ENCODE assay signal across 8 cellular contexts in the genomic region with DNA sequence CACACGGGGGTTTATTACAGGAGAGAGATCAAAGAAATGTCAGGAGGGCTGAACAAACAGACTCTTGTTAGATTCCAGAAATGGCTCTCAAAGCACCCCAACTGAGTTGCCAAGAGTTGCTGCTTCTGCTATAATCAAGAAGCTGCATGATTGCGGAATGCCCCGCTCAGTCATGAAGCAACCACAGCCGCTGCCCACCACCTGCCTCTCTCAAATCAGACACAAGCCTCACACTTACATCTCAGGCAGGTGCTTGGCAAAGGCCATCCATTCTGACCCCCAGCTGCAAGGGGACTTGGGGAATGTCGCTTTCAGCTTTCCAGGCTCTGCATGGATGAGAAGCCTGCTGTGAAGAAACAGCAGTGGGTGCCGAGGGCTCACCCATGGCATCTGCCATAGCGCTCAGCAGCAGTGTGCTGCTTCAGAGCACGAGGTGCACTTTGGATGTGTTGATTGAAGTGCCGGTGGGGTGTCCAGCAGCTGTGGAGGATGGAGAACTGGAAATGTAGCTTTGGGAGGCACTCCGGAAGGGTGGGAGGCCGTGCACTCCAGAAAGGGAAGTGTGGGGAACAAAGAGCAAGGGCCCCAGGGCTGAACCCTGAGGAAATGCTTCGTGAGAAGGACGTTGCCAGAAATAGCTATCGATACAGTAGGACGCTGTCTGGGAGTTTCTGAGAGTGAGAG. TPM values are rescaled to one million over a fixed set of nuclear protein-coding genes. Genes with fewer than 3 reads are reported as not detected.
A peak's percentile ranks its signal among the peaks of the same experiment; 100 is the strongest.
DNase-seq lines count a peak whose midpoint lies in the region; ATAC-seq and TF ChIP-seq lines count a peak whose summit lies in the region.

No MANE protein-coding gene starts in this region.

- peak overlapping the region; percentile 90 for H3K27ac ChIP-seq in left ventricle myocardium inferior (replicated peaks)

- H3K9me3 Mint-ChIP-seq in stimulated activated naive CD8-positive, alpha-beta T cell treated with anti-CD3 and anti-CD28 coated beads, Interleukin-15, amount 100 ng/mL, for 72 hours = no peaks in the 10 kb centered on the region

- peak overlapping the region; percentile 21 to 44 for H3K4me3 Mint-ChIP-seq in stimulated activated naive CD8-positive, alpha-beta T cell treated with anti-CD3 and anti-CD28 coated beads, Interleukin-15, amount 100 ng/mL, for 72 hours

- H3K4me1 Mint-ChIP-seq in stimulated activated naive CD8-positive, alpha-beta T cell treated with anti-CD3 and anti-CD28 coated beads, Interleukin-15, amount 100 ng/mL, for 72 hours = peaks cover 35% of the 10 kb centered on the region

- H3K36me3 ChIP-seq in left ventricle myocardium inferior = no peaks in the 10 kb centered on the region

- DNase-seq in NCI-H748 (lab: John Stamatoyannopoulos, UW; ENCODE audit: unreplicated experiment) (peak; percentile 43), NCI-H748 treated with DMSO at 0.1 percent for 48 hours (lab: John Stamatoyannopoulos, UW) (no peak), RPMI8226 (peak; percentile 49), left ventricle myocardium inferior (peak; percentile 64), HuH-7 (ENCODE audit: low spot score) (no peak), T-helper 1 cell (no peak)
- no peak for DNase-seq in stimulated activated naive CD8-positive, alpha-beta T cell treated with anti-CD3 and anti-CD28 coated beads, Interleukin-15, amount 100 ng/mL, for 72 hours

- peaks cover 50% of the 10 kb centered on the region for H3K4me1 ChIP-seq in left ventricle myocardium inferior

- H3K27me3 Mint-ChIP-seq in stimulated activated naive CD8-positive, alpha-beta T cell treated with anti-CD3 and anti-CD28 coated beads, Interleukin-15, amount 100 ng/mL, for 72 hours = no peaks in the 10 kb centered on the region

- H3K9me3 ChIP-seq in left ventricle myocardium inferior (replicated peaks) = no peaks in the 10 kb centered on the region

- TF ChIP-seq CTCF in left ventricle myocardium inferior (IDR thresholded peaks at IDR 0.05; ENCODE audit: borderline replicate concordance) = no peak

- peak overlapping the region; percentile 55 for H3K4me3 ChIP-seq in left ventricle myocardium inferior

- intact Hi-C loops in left ventricle myocardium inferior (cut with micrococcal nuclease) = no loop called here

- H3K27me3 ChIP-seq in left ventricle myocardium inferior (ENCODE audit: low read depth) = peaks cover 5% of the 10 kb centered on the region

- H3K27ac Mint-ChIP-seq in stimulated activated naive CD8-positive, alpha-beta T cell treated with anti-CD3 and anti-CD28 coated beads, Interleukin-15, amount 100 ng/mL, for 72 hours = peak overlapping the region in 1 of 2 donors; percentile 14

- ATAC-seq in stimulated activated naive CD8-positive, alpha-beta T cell treated with anti-CD3 and anti-CD28 coated beads, Interleukin-15, amount 100 ng/mL, for 72 hours = peak; percentile 27
- ATAC-seq in HG02571 (IDR thresholded peaks at IDR 0.05; ENCODE audit: unreplicated experiment) = no peak

RNA-seq across cellular contexts. Expression of a gene that starts 37.7 kb away (rescaled TPM):
- total RNA-seq in left ventricle myocardium inferior = not detected

RNA-seq across cellular contexts. Expression of a gene that starts 51.2 kb away (rescaled TPM):
- 9.3 TPM for total RNA-seq in left ventricle myocardium inferior

Comparison
In these comparisons a context has a peak if more than half of its experiments do, and no peak if none do; other contexts are left out.
1. DNase-seq: peak in NCI-H748 (single experiment), RPMI8226 (single experiment) and left ventricle myocardium inferior (single experiment); none in NCI-H748 treated with DMSO at 0.1 percent for 48 hours (single experiment), stimulated activated naive CD8-positive, alpha-beta T cell treated with anti-CD3 and anti-CD28 coated beads, Interleukin-15, amount 100 ng/mL, for 72 hours (0 of 2), HuH-7 (single experiment) and T-helper 1 cell (0 of 5).